ENCODE assay signal across 19 cellular contexts in the genomic region with DNA sequence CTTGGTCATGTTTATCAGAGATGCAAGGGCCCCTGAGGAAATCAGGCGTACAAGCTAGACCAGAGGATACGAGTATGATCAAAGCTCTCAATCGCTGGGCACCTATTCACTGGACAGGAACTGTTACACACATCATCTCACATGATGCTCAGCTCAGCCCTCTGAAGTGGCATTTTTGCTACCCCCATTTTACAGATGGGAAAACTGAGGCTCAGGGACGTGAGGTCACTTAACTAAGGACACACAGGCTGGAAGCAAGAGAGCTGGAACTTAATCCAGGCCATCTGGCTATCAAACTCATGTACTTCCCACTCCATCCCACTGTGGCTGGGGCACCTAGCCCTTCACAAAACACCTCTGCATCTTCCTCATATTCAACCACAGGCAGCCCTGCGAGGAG.
A peak's percentile ranks its signal among the peaks of the same experiment; 100 is the strongest.
DNase-seq lines count a peak whose midpoint lies in the region; ATAC-seq and TF ChIP-seq lines count a peak whose summit lies in the region.
"Had no signal": no experiment of that assay in that cellular context is flagged by ENCODE, and none has a peak within 500 bp of the region (broad histone marks: within the 10 kb centered on the region; RNA-seq: fewer than 3 reads in every experiment).

No MANE protein-coding gene starts in this region.

- no peak overlapping the region for H3K27ac Mint-ChIP-seq in type B pancreatic cell
- no peak overlapping the region for H3K27ac Mint-ChIP-seq in activated naive CD4-positive, alpha-beta T cell treated with anti-CD3 and anti-CD28 coated beads, Interleukin-2, amount 10 ng/mL, durations not matched to agents 7 days and 5 days
- H3K27ac Mint-ChIP-seq: B cell; CD4-positive, alpha-beta T cell; CD8-positive, alpha-beta T cell had no signal

- intact Hi-C loops in sigmoid colon (cut with DNase I) = no loop called here

- 64 to 73% methylated on average over 5 of the region's 5 CpGs for whole genome bisulfite sequencing in sigmoid colon, 2 donors

- peaks cover 32% of the 10 kb centered on the region for H3K27me3 Mint-ChIP-seq in type B pancreatic cell
- peaks cover 4% of the 10 kb centered on the region for H3K27me3 Mint-ChIP-seq in activated naive CD4-positive, alpha-beta T cell treated with anti-CD3 and anti-CD28 coated beads, Interleukin-2, amount 10 ng/mL, durations not matched to agents 7 days and 5 days

- no peaks in the 10 kb centered on the region for H3K9me3 Mint-ChIP-seq in type B pancreatic cell
- no peaks in the 10 kb centered on the region for H3K9me3 Mint-ChIP-seq in activated naive CD4-positive, alpha-beta T cell treated with anti-CD3 and anti-CD28 coated beads, Interleukin-2, amount 10 ng/mL, durations not matched to agents 7 days and 5 days

- TF ChIP-seq EP300 in sigmoid colon (IDR thresholded peaks at IDR 0.05) = no peak

- H3K27me3 ChIP-seq in sigmoid colon = no peaks in the 10 kb centered on the region
- H3K27me3 ChIP-seq: BLaER1 treated with 17β-estradiol and CSF1 and Interleukin-3, amounts not matched to agents 10 nM and 100 nM had no signal

- peaks cover 0 to 3% (median 0%) of the 10 kb centered on the region in 4 donors for H3K9me3 ChIP-seq in sigmoid colon
- H3K9me3 ChIP-seq: Caco-2 had no signal

- no peak overlapping the region for H3K4me3 ChIP-seq in sigmoid colon
- H3K4me3 ChIP-seq: A549; BLaER1 treated with 17β-estradiol and CSF1 and Interleukin-3, amounts not matched to agents 10 nM and 100 nM had no signal

- no peak overlapping the region for H3K4me3 Mint-ChIP-seq in type B pancreatic cell
- H3K4me3 Mint-ChIP-seq in activated naive CD4-positive, alpha-beta T cell treated with anti-CD3 and anti-CD28 coated beads, Interleukin-2, amount 10 ng/mL, durations not matched to agents 7 days and 5 days = no peak overlapping the region
- H3K4me3 Mint-ChIP-seq: B cell; CD4-positive, alpha-beta T cell; CD8-positive, alpha-beta T cell had no signal

- no peaks in the 10 kb centered on the region for H3K4me1 ChIP-seq in sigmoid colon
- H3K4me1 ChIP-seq: A549, Caco-2 had no signal

- H3K36me3 Mint-ChIP-seq in type B pancreatic cell = no peaks in the 10 kb centered on the region
- no peaks in the 10 kb centered on the region for H3K36me3 Mint-ChIP-seq in activated naive CD4-positive, alpha-beta T cell treated with anti-CD3 and anti-CD28 coated beads, Interleukin-2, amount 10 ng/mL, durations not matched to agents 7 days and 5 days
- H3K36me3 Mint-ChIP-seq: CD8-positive, alpha-beta T cell had no signal

- H3K36me3 ChIP-seq in sigmoid colon = no peaks in the 10 kb centered on the region
- H3K36me3 ChIP-seq: BLaER1 treated with 17β-estradiol and CSF1 and Interleukin-3, amounts not matched to agents 10 nM and 100 nM had no signal

- no peak overlapping the region for H3K27ac ChIP-seq in sigmoid colon
- H3K27ac ChIP-seq: 22Rv1; A549; BLaER1 treated with 17β-estradiol and CSF1 and Interleukin-3, amounts not matched to agents 10 nM and 100 nM; C4-2B had no signal

- no peak for TF ChIP-seq CTCF in type B pancreatic cell (conservative IDR thresholded peaks at IDR 0.05)
- TF ChIP-seq CTCF in sigmoid colon (IDR thresholded peaks at IDR 0.05) = no peak

- CTCF ChIA-PET in activated naive CD4-positive, alpha-beta T cell treated with anti-CD3 and anti-CD28 coated beads, Interleukin-2, amount 10 ng/mL, durations not matched to agents 7 days and 5 days (lab: Charles Lee) = no interaction called here

- H3K4me1 Mint-ChIP-seq in type B pancreatic cell (ENCODE audit: unreplicated experiment) = no peaks in the 10 kb centered on the region
- no peaks in the 10 kb centered on the region for H3K4me1 Mint-ChIP-seq in activated naive CD4-positive, alpha-beta T cell treated with anti-CD3 and anti-CD28 coated beads, Interleukin-2, amount 10 ng/mL, durations not matched to agents 7 days and 5 days
- H3K4me1 Mint-ChIP-seq: B cell had no signal

- peak; percentile 11 for DNase-seq in activated CD8-positive, alpha-beta memory T cell treated with anti-CD3 and anti-CD28 coated beads for 24 hours
- DNase-seq in activated CD8-positive, alpha-beta memory T cell treated with anti-CD3 and anti-CD28 coated beads, Interleukin-2, amount 50 U/mL, for 4 hours = no peak
- DNase-seq in islet precursor cell (peak; percentile 35), type B pancreatic cell (ENCODE audit: extremely low spot score, unreplicated experiment) (peak; percentile 29), sigmoid colon (no peak)
- no peak for DNase-seq in activated naive CD4-positive, alpha-beta T cell treated with anti-CD3 and anti-CD28 coated beads, Interleukin-2, amount 10 ng/mL, durations not matched to agents 7 days and 5 days
- DNase-seq: AML-193; Caco-2; Calu3; CD4-positive, alpha-beta T cell; CD8-positive, alpha-beta T cell; DMS79 treated with DMSO at 0.1 percent for 48 hours; GF-D8 had no signal

- ATAC-seq in HG03025 (IDR thresholded peaks at IDR 0.05; ENCODE audit: low FRiP score, unreplicated experiment) = no peak
- ATAC-seq: A549; CD8-positive, alpha-beta T cell had no signal

- no peak for TF ChIP-seq POLR2A in sigmoid colon (IDR thresholded peaks at IDR 0.05)

Comparison
In these comparisons a context has a peak if more than half of its experiments do, and no peak if none do; other contexts are left out.
1. DNase-seq: peak in activated CD8-positive, alpha-beta memory T cell treated with anti-CD3 and anti-CD28 coated beads for 24 hours (single experiment), islet precursor cell (single experiment) and type B pancreatic cell (single experiment); none in activated CD8-positive, alpha-beta memory T cell treated with anti-CD3 and anti-CD28 coated beads, Interleukin-2, amount 50 U/mL, for 4 hours (single experiment), activated naive CD4-positive, alpha-beta T cell treated with anti-CD3 and anti-CD28 coated beads, Interleukin-2, amount 10 ng/mL, durations not matched to agents 7 days and 5 days (single experiment) and sigmoid colon (single experiment).